In genomic region chr6:44254957-44255808, GRCh38 we compare ENCODE assay signal across 8 cellular contexts. TPM values are rescaled to one million over a fixed set of nuclear protein-coding genes. Genes with fewer than 3 reads are reported as not detected.
DNase-seq lines count a peak whose midpoint lies in the region; ATAC-seq and TF ChIP-seq lines count a peak whose summit lies in the region.

No MANE protein-coding gene starts in this region.

- H3K79me1 ChIP-seq in H9 (ENCODE audit: insufficient read depth, low read depth, low read length, poor library complexity, severe bottlenecking) = no peaks in the 10 kb centered on the region

- no peak overlapping the region for H2BK12ac ChIP-seq in H9 (ENCODE audit: insufficient read length, low read depth, low read length)

- no peak overlapping the region for H2AFZ ChIP-seq in H9 (ENCODE audit: low read length)

- H2BK5ac ChIP-seq in H9 (ENCODE audit: insufficient read length, low read length) = no peak overlapping the region

- no CpG with 5 or more reads among the region's 19 CpGs for WGBS in H9 (ENCODE audit: extremely low coverage, insufficient read length, low lambda C conversion rate)

- no peaks in the 10 kb centered on the region for H3K9me3 ChIP-seq in A673 (ENCODE audit: low read depth, low read length, poor library complexity, severe bottlenecking)
- no peaks in the 10 kb centered on the region for H3K9me3 ChIP-seq in H9 (ENCODE audit: control insufficient read depth, low read depth, low read length)

- no peak overlapping the region for H3K4me3 ChIP-seq in A673 (ENCODE audit: low read depth, low read length, poor library complexity, severe bottlenecking)

- H3K9me3 Mint-ChIP-seq in H9 (no peaks in the 10 kb centered on the region), immature natural killer cell (peaks cover 0 to 1% (median 0%) of the 10 kb centered on the region in 6 donors), CD14-positive monocyte (no peaks in the 10 kb centered on the region)
- no peaks in the 10 kb centered on the region for H3K9me3 Mint-ChIP-seq in activated CD4-positive, alpha-beta T cell treated with anti-CD3 and anti-CD28 coated beads, Interleukin-2, amount 10 ng/mL, durations not matched to agents 7 days and 5 days

- H3K27ac Mint-ChIP-seq in H9 (peak overlapping the region in 2 of 3 experiments; percentile 85 to 98; a peak in 4 of 7 replicates), immature natural killer cell (peak overlapping the region in 5 of 6 donors; percentile 62 to 87 (median 66)), CD14-positive monocyte (peak overlapping the region in 3 of 7 donors; percentile 54 to 72 (median 60))
- peak overlapping the region; percentile 81 for H3K27ac Mint-ChIP-seq in activated CD4-positive, alpha-beta T cell treated with anti-CD3 and anti-CD28 coated beads, Interleukin-2, amount 10 ng/mL, durations not matched to agents 7 days and 5 days

- no peak overlapping the region for H2BK15ac ChIP-seq in H9 (ENCODE audit: low read depth, low read length)

- peak overlapping the region; percentile 88 to 90 for H3K4me3 Mint-ChIP-seq in H9
- H3K4me3 Mint-ChIP-seq in activated CD4-positive, alpha-beta T cell treated with anti-CD3 and anti-CD28 coated beads, Interleukin-2, amount 10 ng/mL, durations not matched to agents 7 days and 5 days = peak overlapping the region; percentile 84
- H3K4me3 Mint-ChIP-seq in immature natural killer cell = peak overlapping the region; percentile 71 to 87 (median 84)
- H3K4me3 Mint-ChIP-seq in CD14-positive monocyte = peak overlapping the region in 1 of 2 donors; percentile 1

- no peaks in the 10 kb centered on the region; the same call in 1 of the 2 replicates for H3K79me2 ChIP-seq in H9 (ENCODE audit: insufficient read depth, low read length)

- no peak for TF ChIP-seq CTCF in A673 (conservative IDR thresholded peaks at IDR 0.05; ENCODE audit: low read depth, low read length)
- TF ChIP-seq CTCF in H9 (conservative IDR thresholded peaks at IDR 0.05) = no peak
- no peak for TF ChIP-seq CTCF in CD14-positive monocyte (IDR thresholded peaks at IDR 0.05)

- POLR2A ChIA-PET in A673 (lab: Charles Lee; ENCODE audit: low non-redundant PET) = interaction anchor here (0.5 kb wide), 1 partner anchor 12 kb away, joined by 8 read pairs; no protein-coding TSS in a partner anchor
- POLR2A ChIA-PET in activated CD4-positive, alpha-beta T cell treated with anti-CD3 and anti-CD28 coated beads, Interleukin-2, amount 10 ng/mL, durations not matched to agents 7 days and 5 days (lab: Charles Lee) = interaction anchor here (0.5 to 2.4 kb wide), 2 partner anchors 8 to 147 kb away, joined by 4 to 15 read pairs; partner anchors contain the start of gene HSP90AB1

- H2BK20ac ChIP-seq in H9 (ENCODE audit: low read depth, low read length, poor library complexity, severe bottlenecking) = no peak overlapping the region

- ATAC-seq in HG02798 (IDR thresholded peaks at IDR 0.05; ENCODE audit: poor library complexity, unreplicated experiment) (no peak), GM18502 (IDR thresholded peaks at IDR 0.05; ENCODE audit: poor library complexity, unreplicated experiment) (no peak)

- CTCF ChIA-PET in A673 (lab: Charles Lee) = no interaction called here
- CTCF ChIA-PET in activated CD4-positive, alpha-beta T cell treated with anti-CD3 and anti-CD28 coated beads, Interleukin-2, amount 10 ng/mL, durations not matched to agents 7 days and 5 days (lab: Charles Lee) = interaction anchor here (0.9 to 5.8 kb wide), 9 partner anchors 7 to 120 kb away, joined by 3 to 66 read pairs (median 3); partner anchors contain the start of gene HSP90AB1

- H3K23ac ChIP-seq in H9 (ENCODE audit: insufficient read length, low read depth, low read length) = no peak overlapping the region

- H3K9ac ChIP-seq in H9 (ENCODE audit: extremely low read depth, insufficient read length, low read length) = no peak overlapping the region

- H3T11ph ChIP-seq in H9 (ENCODE audit: low read length) = no peak overlapping the region

- H4K5ac ChIP-seq in H9 (ENCODE audit: insufficient read length, low read depth, low read length) = no peak overlapping the region

- no peak overlapping the region for H3K18ac ChIP-seq in H9 (ENCODE audit: insufficient read length, low read depth, low read length)

- no peak overlapping the region for H3K27ac ChIP-seq in A673 (ENCODE audit: low read depth, low read length, poor library complexity, severe bottlenecking)
- no peak overlapping the region for H3K27ac ChIP-seq in H9 (ENCODE audit: insufficient read length, low read depth, low read length)

- no peak overlapping the region for H2BK120ac ChIP-seq in H9 (ENCODE audit: low read depth, low read length, poor library complexity, severe bottlenecking)

- H3K27me3 ChIP-seq in A673 (replicated peaks; ENCODE audit: insufficient read depth, low read depth, low read length, poor library complexity) = no peaks in the 10 kb centered on the region
- no peaks in the 10 kb centered on the region for H3K27me3 ChIP-seq in H9 (ENCODE audit: insufficient read depth, low read length)

- no TSS peak for BruUV-seq in A673 (replicated peaks; lab: Mats Ljungman, UMichigan)

- H4K20me1 ChIP-seq in H9 (ENCODE audit: control insufficient read depth, insufficient read depth, insufficient read length) = no peaks in the 10 kb centered on the region

- no peak overlapping the region for H4K91ac ChIP-seq in H9 (ENCODE audit: insufficient read length, low read depth, low read length)

- intact Hi-C loops in A673 (cut with micrococcal nuclease; ENCODE audit: unreplicated experiment) (no loop called here), CD14-positive monocyte (cut with micrococcal nuclease) (loop anchor here (5.0 kb wide), 3 partner anchors 33 to 158 kb away; partner anchors contain the start of gene SLC29A1 (in 2 of the 2))

- H3K4me1 ChIP-seq in A673 (ENCODE audit: insufficient read depth, low read length, poor library complexity, severe bottlenecking) (peaks cover 13% of the 10 kb centered on the region), H9 (ENCODE audit: insufficient read depth, low read length) (no peaks in the 10 kb centered on the region; the same call in 1 of the 2 replicates)

- peaks cover 52% of the 10 kb centered on the region for H3K36me3 ChIP-seq in A673 (ENCODE audit: insufficient read depth, low read length, poor library complexity, severe bottlenecking)

- H3K14ac ChIP-seq in H9 (ENCODE audit: insufficient read depth, low read length) = no peak overlapping the region

- H3K4me2 ChIP-seq in H9 (ENCODE audit: insufficient read depth, insufficient read length, low read length) = peak overlapping the region; percentile 90

- no peak overlapping the region for H4K8ac ChIP-seq in H9 (replicated peaks; ENCODE audit: insufficient read length, low read depth, low read length)

- H3K27me3 Mint-ChIP-seq in H9 (ENCODE audit: low read depth) (peaks cover 11% of the 10 kb centered on the region), immature natural killer cell (ENCODE audit: low read depth in 3 of 3) (peaks cover 23 to 36% (median 25%) of the 10 kb centered on the region in 3 donors), CD14-positive monocyte (ENCODE audit: low read depth in 3 of 3) (peaks cover 0 to 6% (median 2%) of the 10 kb centered on the region in 3 donors)
- H3K27me3 Mint-ChIP-seq in activated CD4-positive, alpha-beta T cell treated with anti-CD3 and anti-CD28 coated beads, Interleukin-2, amount 10 ng/mL, durations not matched to agents 7 days and 5 days = no peaks in the 10 kb centered on the region

- H3K23me2 ChIP-seq in H9 (ENCODE audit: insufficient read length, low read depth, low read length, poor library complexity, severe bottlenecking) = peaks cover 6% of the 10 kb centered on the region

- peaks cover 39 to 77% (median 63%) of the 10 kb centered on the region in 3 experiments for H3K36me3 Mint-ChIP-seq in H9 (ENCODE audit: insufficient read depth in 1 of 3, low read depth in 3 of 3)
- H3K36me3 Mint-ChIP-seq in activated CD4-positive, alpha-beta T cell treated with anti-CD3 and anti-CD28 coated beads, Interleukin-2, amount 10 ng/mL, durations not matched to agents 7 days and 5 days (ENCODE audit: low read depth) = peaks cover 50% of the 10 kb centered on the region
- peaks cover 25 to 36% (median 27%) of the 10 kb centered on the region in 3 donors for H3K36me3 Mint-ChIP-seq in immature natural killer cell
- H3K36me3 Mint-ChIP-seq in CD14-positive monocyte = peaks cover 73 to 77% of the 10 kb centered on the region in 2 donors

- DNase-seq in A673 (ENCODE audit: low spot score) = peak; percentile 30
- DNase-seq in H9 = peak; percentile 72
- no peak for DNase-seq in activated CD4-positive, alpha-beta T cell treated with anti-CD3 and anti-CD28 coated beads, Interleukin-2, amount 10 ng/mL, durations not matched to agents 7 days and 5 days
- no peak for DNase-seq in immature natural killer cell
- DNase-seq in GDM1 (lab: John Stamatoyannopoulos, UW) = no peak
- DNase-seq in CD14-positive monocyte (ENCODE audit: low spot score) = no peak

- peaks cover 43 to 47% of the 10 kb centered on the region in 2 experiments for H3K4me1 Mint-ChIP-seq in H9
- peaks cover 64% of the 10 kb centered on the region for H3K4me1 Mint-ChIP-seq in activated CD4-positive, alpha-beta T cell treated with anti-CD3 and anti-CD28 coated beads, Interleukin-2, amount 10 ng/mL, durations not matched to agents 7 days and 5 days
- peaks cover 30 to 62% of the 10 kb centered on the region in 2 donors for H3K4me1 Mint-ChIP-seq in immature natural killer cell
- peaks cover 46% of the 10 kb centered on the region for H3K4me1 Mint-ChIP-seq in CD14-positive monocyte

- H3K4ac ChIP-seq in H9 (ENCODE audit: low read depth, low read length) = no peak overlapping the region

- H3K56ac ChIP-seq in H9 (ENCODE audit: insufficient read length, low read depth, low read length) = no peak overlapping the region

- H2AK5ac ChIP-seq in H9 (ENCODE audit: insufficient read length, low read length) = no peak overlapping the region

RNA-seq across cellular contexts. Expression of gene SLC35B2, which starts 2.1 kb away (rescaled TPM):
- total RNA-seq in A673 (2021) (45.8 and 52.0 TPM in 2 replicates), H9 (2021) (34.5 and 36.1 TPM in 2 replicates)
- total RNA-seq in activated CD4-positive, alpha-beta T cell treated with anti-CD3 and anti-CD28 coated beads, Interleukin-2, amount 10 ng/mL, durations not matched to agents 7 days and 5 days = 10 to 100 TPM; 29.5 to 30.1 TPM
- polyA plus RNA-seq in immature natural killer cell (100 to 1,000 TPM in 1 of 3 donors, 10 to 100 TPM in 2; 64.1 to 119 (median 69.1) TPM), CD14-positive monocyte (10 to 100 TPM; 17.4 to 30.6 TPM)

RNA-seq across cellular contexts. Expression of gene HSP90AB1, which starts 8.3 kb away (rescaled TPM):
- total RNA-seq in A673 (2021) (1,472 and 1,581 TPM in 2 replicates), H9 (2021) (1,986 and 2,056 TPM in 2 replicates)
- 100 to 1,000 TPM; 522 to 571 TPM for total RNA-seq in activated CD4-positive, alpha-beta T cell treated with anti-CD3 and anti-CD28 coated beads, Interleukin-2, amount 10 ng/mL, durations not matched to agents 7 days and 5 days
- polyA plus RNA-seq in immature natural killer cell (100 to 1,000 TPM; 185 to 309 (median 280) TPM), CD14-positive monocyte (100 to 1,000 TPM; 119 to 145 TPM)

RNA-seq across cellular contexts. Expression of gene NFKBIE, which starts 10.2 kb away (rescaled TPM):
- total RNA-seq in A673 (2021) (5.2 and 10.5 TPM in 2 replicates), H9 (2021) (9.7 and 12.1 TPM in 2 replicates)
- total RNA-seq in activated CD4-positive, alpha-beta T cell treated with anti-CD3 and anti-CD28 coated beads, Interleukin-2, amount 10 ng/mL, durations not matched to agents 7 days and 5 days = 10 to 100 TPM; 14.7 to 15.3 TPM
- polyA plus RNA-seq in immature natural killer cell (1 to 10 TPM; 3.8 to 8.4 (median 8.3) TPM), CD14-positive monocyte (10 to 100 TPM; 19.9 to 23.2 TPM)

RNA-seq across cellular contexts. Expression of gene TMEM151B, which starts 15.1 kb away (rescaled TPM):
- total RNA-seq in A673 (2021) (8.7 and 9.9 TPM in 2 replicates), H9 (2021) (2.4 and 2.7 TPM in 2 replicates)
- total RNA-seq in activated CD4-positive, alpha-beta T cell treated with anti-CD3 and anti-CD28 coated beads, Interleukin-2, amount 10 ng/mL, durations not matched to agents 7 days and 5 days = not detected
- polyA plus RNA-seq in immature natural killer cell (not detected), CD14-positive monocyte (not detected)

RNA-seq across cellular contexts. Expression of gene SLC29A1, which starts 31.8 kb away (rescaled TPM):
- total RNA-seq in A673 (2021) (92.5 and 108 TPM in 2 replicates), H9 (2021) (118 and 124 TPM in 2 replicates)
- total RNA-seq in activated CD4-positive, alpha-beta T cell treated with anti-CD3 and anti-CD28 coated beads, Interleukin-2, amount 10 ng/mL, durations not matched to agents 7 days and 5 days = 10 to 100 TPM; 38.5 to 46.9 TPM
- polyA plus RNA-seq in immature natural killer cell (1 to 10 TPM; 1.5 to 3.0 (median 1.8) TPM), CD14-positive monocyte (10 to 100 TPM; 14.3 to 15.0 TPM)

Comparison
In these comparisons a context has a peak if more than half of its experiments do, and no peak if none do; other contexts are left out.
1. DNase-seq: peak in A673 (single experiment) and H9 (single experiment); none in activated CD4-positive, alpha-beta T cell treated with anti-CD3 and anti-CD28 coated beads, Interleukin-2, amount 10 ng/mL, durations not matched to agents 7 days and 5 days (single experiment), immature natural killer cell (0 of 3), GDM1 (single experiment) and CD14-positive monocyte (single experiment).